Comparison of ENCODE assay signal across 18 cellular contexts in genomic region chr13:99264053-99264452, GRCh38. TPM values are rescaled to one million over a fixed set of nuclear protein-coding genes. Genes with fewer than 3 reads are reported as not detected.
DNase-seq lines count a peak whose midpoint lies in the region; ATAC-seq and TF ChIP-seq lines count a peak whose summit lies in the region.
"Had no signal": no experiment of that assay in that cellular context is flagged by ENCODE, and none has a peak within 500 bp of the region (broad histone marks: within the 10 kb centered on the region; RNA-seq: fewer than 3 reads in every experiment).

No MANE protein-coding gene starts in this region.

- no peak for DNase-seq in activated CD4-positive, alpha-beta T cell treated with anti-CD3 and anti-CD28 coated beads for 36 hours
- no peak for DNase-seq in activated CD4-positive, alpha-beta T cell treated with anti-CD3 and anti-CD28 coated beads, Interleukin-2, amount 50 U/mL, for 4 hours
- peak; percentile 37 to 73 for DNase-seq in HL-60 (ENCODE audit: low read depth in 1 of 2, low spot score in 1 of 2)
- no peak for DNase-seq in activated B cell treated with CpG ODN at 0.5 μM for 24 hours
- DNase-seq in nephron progenitor cell = no peak
- no peak for DNase-seq in activated T-helper 2 cell treated with anti-CD3 and anti-CD28 coated beads, Interferon-gamma antibody, Interleukin-2, Interleukin-4, amounts not matched to agents 10 μg/mL and 5 μg/mL and 100 μg/mL, durations not matched to agents 14 hours and 24 hours and 36 hours (ENCODE audit: low spot score)
- no peak for DNase-seq in SW 1271 (lab: John Stamatoyannopoulos, UW)
- DNase-seq: activated CD8-positive, alpha-beta memory T cell treated with anti-CD3 and anti-CD28 coated beads, Interleukin-2, amount 50 U/mL, for 4 hours; NCI-H1105; NCI-H226; stimulated activated CD4-positive, alpha-beta T cell treated with anti-CD3 and anti-CD28 coated beads, Interleukin-12 subunit alpha, Interleukin-12 subunit beta, amount 100 ng/mL, for 4 hours; trophoblast cell had no signal

- H3K27ac ChIP-seq in HL-60 (replicated peaks) = no peak overlapping the region
- H3K27ac ChIP-seq: ascending aorta, RWPE1 had no signal

- no peak overlapping the region for H3K4me3 Mint-ChIP-seq in activated CD4-positive, alpha-beta T cell treated with anti-CD3 and anti-CD28 coated beads for 36 hours
- H3K4me3 Mint-ChIP-seq in activated B cell treated with CpG ODN at 0.5 μM for 24 hours (peak overlapping the region; percentile 44), nephron progenitor cell (no peak overlapping the region)
- no peak overlapping the region for H3K4me3 Mint-ChIP-seq in activated T-helper 2 cell treated with anti-CD3 and anti-CD28 coated beads, Interferon-gamma antibody, Interleukin-2, Interleukin-4, amounts not matched to agents 10 μg/mL and 5 μg/mL and 100 μg/mL, durations not matched to agents 14 hours and 24 hours and 36 hours (ENCODE audit: low read depth)

- H3K27me3 Mint-ChIP-seq in activated CD4-positive, alpha-beta T cell treated with anti-CD3 and anti-CD28 coated beads for 36 hours = no peaks in the 10 kb centered on the region
- H3K27me3 Mint-ChIP-seq in activated B cell treated with CpG ODN at 0.5 μM for 24 hours (no peaks in the 10 kb centered on the region), nephron progenitor cell (ENCODE audit: low read depth, poor library complexity) (no peaks in the 10 kb centered on the region)
- no peaks in the 10 kb centered on the region for H3K27me3 Mint-ChIP-seq in activated T-helper 2 cell treated with anti-CD3 and anti-CD28 coated beads, Interferon-gamma antibody, Interleukin-2, Interleukin-4, amounts not matched to agents 10 μg/mL and 5 μg/mL and 100 μg/mL, durations not matched to agents 14 hours and 24 hours and 36 hours (ENCODE audit: low read depth)

- H3K36me3 Mint-ChIP-seq in activated CD4-positive, alpha-beta T cell treated with anti-CD3 and anti-CD28 coated beads for 36 hours (ENCODE audit: low read depth) = peaks cover 37% of the 10 kb centered on the region
- H3K36me3 Mint-ChIP-seq in activated B cell treated with CpG ODN at 0.5 μM for 24 hours (ENCODE audit: low read depth) = peaks cover 31% of the 10 kb centered on the region
- no peaks in the 10 kb centered on the region for H3K36me3 Mint-ChIP-seq in nephron progenitor cell (ENCODE audit: low read depth)
- H3K36me3 Mint-ChIP-seq in activated T-helper 2 cell treated with anti-CD3 and anti-CD28 coated beads, Interferon-gamma antibody, Interleukin-2, Interleukin-4, amounts not matched to agents 10 μg/mL and 5 μg/mL and 100 μg/mL, durations not matched to agents 14 hours and 24 hours and 36 hours (ENCODE audit: low read depth) = peaks cover 53% of the 10 kb centered on the region

- intact Hi-C loops in activated CD4-positive, alpha-beta T cell treated with anti-CD3 and anti-CD28 coated beads for 36 hours (cut with DNase I, micrococcal nuclease) = loop anchor here (2.0 to 10.0 kb wide), 3 partner anchors 237 to 389 kb away; no protein-coding TSS in a partner anchor
- intact Hi-C loops in activated B cell treated with CpG ODN at 0.5 μM for 24 hours (cut with micrococcal nuclease) = loop anchor here (1.0 kb wide), 1 partner anchor 63 kb away; no protein-coding TSS in a partner anchor
- intact Hi-C loops in activated T-helper 2 cell treated with anti-CD3 and anti-CD28 coated beads, Interferon-gamma antibody, Interleukin-2, Interleukin-4, amounts not matched to agents 10 μg/mL and 5 μg/mL and 100 μg/mL, durations not matched to agents 14 hours and 24 hours and 36 hours (cut with micrococcal nuclease) = loop anchor here (5.0 kb wide), 1 partner anchor 397 kb away; no protein-coding TSS in a partner anchor

- H3K9me3 Mint-ChIP-seq in activated CD4-positive, alpha-beta T cell treated with anti-CD3 and anti-CD28 coated beads for 36 hours (ENCODE audit: low read depth) = no peaks in the 10 kb centered on the region
- H3K9me3 Mint-ChIP-seq in activated B cell treated with CpG ODN at 0.5 μM for 24 hours (no peaks in the 10 kb centered on the region), nephron progenitor cell (no peaks in the 10 kb centered on the region)
- H3K9me3 Mint-ChIP-seq in activated T-helper 2 cell treated with anti-CD3 and anti-CD28 coated beads, Interferon-gamma antibody, Interleukin-2, Interleukin-4, amounts not matched to agents 10 μg/mL and 5 μg/mL and 100 μg/mL, durations not matched to agents 14 hours and 24 hours and 36 hours = no peaks in the 10 kb centered on the region

- no peak overlapping the region for H3K4me3 ChIP-seq in HL-60 (replicated peaks; ENCODE audit: insufficient read depth, low read length)
- H3K4me3 ChIP-seq: ascending aorta had no signal

- CTCF ChIA-PET in activated CD4-positive, alpha-beta T cell treated with anti-CD3 and anti-CD28 coated beads for 36 hours (lab: Charles Lee) = interaction anchor here (0.6 to 10.6 kb wide), 7 partner anchors 8 to 181 kb away, joined by 3 to 169 read pairs (median 5); no protein-coding TSS in a partner anchor
- CTCF ChIA-PET in activated B cell treated with CpG ODN at 0.5 μM for 24 hours (lab: Charles Lee) = interaction anchor here (0.7 to 10.6 kb wide), 13 partner anchors 8 to 178 kb away, joined by 3 to 370 read pairs (median 3); partner anchors contain the start of gene UBAC2

- H3K27ac Mint-ChIP-seq in activated CD4-positive, alpha-beta T cell treated with anti-CD3 and anti-CD28 coated beads for 36 hours = peak overlapping the region; percentile 65
- H3K27ac Mint-ChIP-seq in activated B cell treated with CpG ODN at 0.5 μM for 24 hours (peak overlapping the region; percentile 76), nephron progenitor cell (peak overlapping the region; percentile 93)
- no peak overlapping the region for H3K27ac Mint-ChIP-seq in activated T-helper 2 cell treated with anti-CD3 and anti-CD28 coated beads, Interferon-gamma antibody, Interleukin-2, Interleukin-4, amounts not matched to agents 10 μg/mL and 5 μg/mL and 100 μg/mL, durations not matched to agents 14 hours and 24 hours and 36 hours

- H3K4me1 Mint-ChIP-seq in activated CD4-positive, alpha-beta T cell treated with anti-CD3 and anti-CD28 coated beads for 36 hours = peaks cover 71% of the 10 kb centered on the region
- peaks cover 78% of the 10 kb centered on the region for H3K4me1 Mint-ChIP-seq in activated B cell treated with CpG ODN at 0.5 μM for 24 hours
- H3K4me1 Mint-ChIP-seq in nephron progenitor cell = peaks cover 17% of the 10 kb centered on the region
- peaks cover 57% of the 10 kb centered on the region for H3K4me1 Mint-ChIP-seq in activated T-helper 2 cell treated with anti-CD3 and anti-CD28 coated beads, Interferon-gamma antibody, Interleukin-2, Interleukin-4, amounts not matched to agents 10 μg/mL and 5 μg/mL and 100 μg/mL, durations not matched to agents 14 hours and 24 hours and 36 hours (ENCODE audit: low read depth)

- POLR2A ChIA-PET in activated CD4-positive, alpha-beta T cell treated with anti-CD3 and anti-CD28 coated beads for 36 hours (lab: Charles Lee) = interaction anchor here (1.8 kb wide), 1 partner anchor 87 kb away, joined by 8 read pairs; no protein-coding TSS in a partner anchor
- POLR2A ChIA-PET in activated B cell treated with CpG ODN at 0.5 μM for 24 hours (lab: Charles Lee) = interaction anchor here (0.7 to 5.6 kb wide), 7 partner anchors 25 to 171 kb away, joined by 3 to 77 read pairs (median 5); partner anchors contain the start of gene UBAC2

- no peak for ATAC-seq in activated CD4-positive, alpha-beta T cell treated with anti-CD3 and anti-CD28 coated beads for 36 hours
- ATAC-seq in activated B cell treated with CpG ODN at 0.5 μM for 24 hours (ENCODE audit: low read depth) (peak; percentile 63), HG03565 (IDR thresholded peaks at IDR 0.05; ENCODE audit: unreplicated experiment) (no peak)

- TF ChIP-seq CTCF in HL-60 (IDR thresholded peaks at IDR 0.05; ENCODE audit: insufficient read depth, low read length) (no peak), activated B cell treated with CpG ODN at 0.5 μM for 24 hours (IDR thresholded peaks at IDR 0.05) (no peak), nephron progenitor cell (IDR thresholded peaks at IDR 0.05) (no peak)

- no peaks in the 10 kb centered on the region for H3K27me3 ChIP-seq in HL-60 (ENCODE audit: insufficient read depth, poor library complexity, severe bottlenecking)
- H3K27me3 ChIP-seq: ascending aorta had no signal

RNA-seq across cellular contexts. Expression of gene GPR18, which starts 5.9 kb away (rescaled TPM):
- 1 to 10 TPM; 6.0 to 9.5 TPM for total RNA-seq in activated CD4-positive, alpha-beta T cell treated with anti-CD3 and anti-CD28 coated beads for 36 hours
- 29.0 and 32.4 TPM in 2 replicates for total RNA-seq in activated B cell treated with CpG ODN at 0.5 μM for 24 hours
- 7.4 and 8.4 TPM in 2 replicates for total RNA-seq in activated T-helper 2 cell treated with anti-CD3 and anti-CD28 coated beads, Interferon-gamma antibody, Interleukin-2, Interleukin-4, amounts not matched to agents 10 μg/mL and 5 μg/mL and 100 μg/mL, durations not matched to agents 14 hours and 24 hours and 36 hours
- total RNA-seq: A673, ascending aorta, dermis microvascular lymphatic vessel endothelial cell, osteocyte had no signal

RNA-seq across cellular contexts. Expression of gene GPR183, which starts 43.1 kb away (rescaled TPM):
- total RNA-seq in activated CD4-positive, alpha-beta T cell treated with anti-CD3 and anti-CD28 coated beads for 36 hours = 10 to 100 TPM; 50.3 to 51.9 TPM
- 84.5 and 86.4 TPM in 2 replicates for total RNA-seq in activated B cell treated with CpG ODN at 0.5 μM for 24 hours
- 143 and 147 TPM in 2 replicates for total RNA-seq in activated T-helper 2 cell treated with anti-CD3 and anti-CD28 coated beads, Interferon-gamma antibody, Interleukin-2, Interleukin-4, amounts not matched to agents 10 μg/mL and 5 μg/mL and 100 μg/mL, durations not matched to agents 14 hours and 24 hours and 36 hours
- total RNA-seq: A673 had no signal

Comparison
In these comparisons a context has a peak if more than half of its experiments do, and no peak if none do; other contexts are left out.
1. DNase-seq: peak in HL-60 (2 of 2); none in activated CD4-positive, alpha-beta T cell treated with anti-CD3 and anti-CD28 coated beads for 36 hours (single experiment), activated CD4-positive, alpha-beta T cell treated with anti-CD3 and anti-CD28 coated beads, Interleukin-2, amount 50 U/mL, for 4 hours (0 of 2), activated B cell treated with CpG ODN at 0.5 μM for 24 hours (single experiment), nephron progenitor cell (single experiment), activated T-helper 2 cell treated with anti-CD3 and anti-CD28 coated beads, Interferon-gamma antibody, Interleukin-2, Interleukin-4, amounts not matched to agents 10 μg/mL and 5 μg/mL and 100 μg/mL, durations not matched to agents 14 hours and 24 hours and 36 hours (single experiment) and SW 1271 (0 of 2).